9 cellular contexts compared by ENCODE assay signal in genomic region chr2:25323042-25323514, GRCh38. TPM values are rescaled to one million over a fixed set of nuclear protein-coding genes. Genes with fewer than 3 reads are reported as not detected.
DNase-seq lines count a peak whose midpoint lies in the region; ATAC-seq and TF ChIP-seq lines count a peak whose summit lies in the region.
"Had no signal": no experiment of that assay in that cellular context is flagged by ENCODE, and none has a peak within 500 bp of the region (broad histone marks: within the 10 kb centered on the region; RNA-seq: fewer than 3 reads in every experiment).

No MANE protein-coding gene starts in this region.

- peaks cover 12 to 20% (median 17%) of the 10 kb centered on the region in 3 donors for H3K36me3 Mint-ChIP-seq in CD8-positive, alpha-beta memory T cell

- CTCF ChIA-PET in CD8-positive, alpha-beta memory T cell (lab: Charles Lee), result interaction anchor here (0.7 to 2.6 kb wide), 10 partner anchors 9 to 53 kb away, joined by 3 to 12 read pairs (median 3); no protein-coding TSS in a partner anchor

- intact Hi-C loops in breast epithelium (cut with DNase I; ENCODE audit: low total_unique reads), result no loop called here

- H3K9me3 Mint-ChIP-seq in CD8-positive, alpha-beta memory T cell, result peaks cover 3 to 16% (median 14%) of the 10 kb centered on the region in 5 donors

- H3K9ac ChIP-seq in rectal smooth muscle tissue (ENCODE audit: low read length), result no peak overlapping the region

- in situ Hi-C loops in brain microvascular endothelial cell (cut with HindIII; ENCODE audit: low pct_ligation_motif_present, low sequenced_read_pairs), result no loop called here

- no peaks in the 10 kb centered on the region for H3K27me3 ChIP-seq in CD8-positive, alpha-beta memory T cell (ENCODE audit: insufficient read depth, low read length, poor library complexity, severe bottlenecking)
- H3K27me3 ChIP-seq in WERI-Rb-1 (ENCODE audit: insufficient read depth, low read depth, severe bottlenecking) (no peaks in the 10 kb centered on the region), brain microvascular endothelial cell (replicated peaks) (no peaks in the 10 kb centered on the region), rectal smooth muscle tissue (ENCODE audit: control insufficient read depth, insufficient read depth, low read length) (no peaks in the 10 kb centered on the region), breast epithelium (no peaks in the 10 kb centered on the region)

- peaks cover 41 to 55% (median 46%) of the 10 kb centered on the region in 3 donors for H3K4me1 Mint-ChIP-seq in CD8-positive, alpha-beta memory T cell

- peak overlapping the region; percentile 74 to 97 (median 89) for H3K4me3 Mint-ChIP-seq in CD8-positive, alpha-beta memory T cell

- TF ChIP-seq CTCF in WERI-Rb-1 (IDR thresholded peaks at IDR 0.05; ENCODE audit: low read depth, low read length) (no peak), brain microvascular endothelial cell (IDR thresholded peaks at IDR 0.05; ENCODE audit: low read depth, low read length, missing control alignments) (no peak), breast epithelium (IDR thresholded peaks at IDR 0.05) (no peak)

- DNase-seq in CD8-positive, alpha-beta memory T cell, result peak in 4 of 5 donors; percentile 50 to 86 (median 60)
- DNase-seq in WERI-Rb-1 (peak; percentile 65), brain microvascular endothelial cell (peak; percentile 53), DMS114 treated with DMSO at 0.1 percent for 48 hours (lab: John Stamatoyannopoulos, UW; ENCODE audit: unreplicated experiment) (no peak), D341Med (ENCODE audit: low spot score) (no peak), breast epithelium (ENCODE audit: low spot score in 2 of 2) (no peak)
- DNase-seq: PC-3 had no signal

- H3K9me3 ChIP-seq in CD8-positive, alpha-beta memory T cell (ENCODE audit: low read length), result peaks cover 6% of the 10 kb centered on the region
- H3K9me3 ChIP-seq in WERI-Rb-1 (ENCODE audit: severe bottlenecking) (peaks cover 21% of the 10 kb centered on the region), breast epithelium (peaks cover 3 to 11% of the 10 kb centered on the region in 2 donors)

- POLR2A ChIA-PET in CD8-positive, alpha-beta memory T cell (lab: Charles Lee), result interaction anchor here (1.2 to 2.4 kb wide), 7 partner anchors 9 to 50 kb away, joined by 3 to 10 read pairs (median 4); no protein-coding TSS in a partner anchor

- no peaks in the 10 kb centered on the region for H3K27me3 Mint-ChIP-seq in CD8-positive, alpha-beta memory T cell

- no peaks in the 10 kb centered on the region for H3K36me3 ChIP-seq in CD8-positive, alpha-beta memory T cell (ENCODE audit: insufficient read depth, low read length)
- H3K36me3 ChIP-seq in WERI-Rb-1 (peaks cover 12% of the 10 kb centered on the region), brain microvascular endothelial cell (replicated peaks) (no peaks in the 10 kb centered on the region), rectal smooth muscle tissue (ENCODE audit: control insufficient read depth, insufficient read depth, low read length) (no peaks in the 10 kb centered on the region), breast epithelium (no peaks in the 10 kb centered on the region)

- ATAC-seq in GM18861 (IDR thresholded peaks at IDR 0.05; ENCODE audit: unreplicated experiment), result no peak
- ATAC-seq: PC-3 had no signal

- peak overlapping the region; percentile 55 for H3K4me3 ChIP-seq in CD8-positive, alpha-beta memory T cell (ENCODE audit: low read length)
- H3K4me3 ChIP-seq in WERI-Rb-1 (ENCODE audit: low read depth, low read length), result no peak overlapping the region
- H3K4me3 ChIP-seq in brain microvascular endothelial cell (ENCODE audit: low read depth, low read length), result no peak overlapping the region
- no peak overlapping the region for H3K4me3 ChIP-seq in rectal smooth muscle tissue (ENCODE audit: low read length)
- H3K4me3 ChIP-seq in breast epithelium, result no peak overlapping the region

- H3K4me1 ChIP-seq in CD8-positive, alpha-beta memory T cell (ENCODE audit: insufficient read depth, low read length), result peaks cover 23% of the 10 kb centered on the region
- H3K4me1 ChIP-seq in rectal smooth muscle tissue (ENCODE audit: control insufficient read depth, insufficient read depth, low read length) (peaks cover 14% of the 10 kb centered on the region), breast epithelium (no peaks in the 10 kb centered on the region)

- peak overlapping the region; percentile 81 to 97 (median 94) for H3K27ac Mint-ChIP-seq in CD8-positive, alpha-beta memory T cell

- peak overlapping the region; percentile 28 for H3K27ac ChIP-seq in CD8-positive, alpha-beta memory T cell (ENCODE audit: low read depth, low read length)
- peak overlapping the region; percentile 4 for H3K27ac ChIP-seq in WERI-Rb-1
- no peak overlapping the region for H3K27ac ChIP-seq in brain microvascular endothelial cell
- peak overlapping the region; percentile 11 for H3K27ac ChIP-seq in rectal smooth muscle tissue (ENCODE audit: low read depth, low read length)
- H3K27ac ChIP-seq in breast epithelium, result no peak overlapping the region

- no peak for TF ChIP-seq POLR2A in breast epithelium (IDR thresholded peaks at IDR 0.05)

RNA-seq across cellular contexts. Expression of gene DNMT3A, which starts 18.6 kb away (rescaled TPM):
- total RNA-seq in CD8-positive, alpha-beta memory T cell, result 10 to 100 TPM; 77.9 to 80.7 TPM
- 19.4 TPM for polyA plus RNA-seq in CD8-positive, alpha-beta memory T cell
- total RNA-seq in breast epithelium, result 10 to 100 TPM in 2 of 3 donors, 1 to 10 TPM in 1; 8.2 to 21.7 (median 20.0) TPM

Comparison
In these comparisons a context has a peak if more than half of its experiments do, and no peak if none do; other contexts are left out.
1. DNase-seq: peak in CD8-positive, alpha-beta memory T cell (4 of 5), WERI-Rb-1 (single experiment) and brain microvascular endothelial cell (single experiment); none in DMS114 treated with DMSO at 0.1 percent for 48 hours (single experiment), D341Med (single experiment) and breast epithelium (0 of 2).
2. H3K27ac ChIP-seq: peak in CD8-positive, alpha-beta memory T cell (single experiment), WERI-Rb-1 (single experiment) and rectal smooth muscle tissue (single experiment); none in brain microvascular endothelial cell (single experiment) and breast epithelium (0 of 2).